ENCODE assay signal across 8 cellular contexts in genomic region chr1:225880636-225881035, GRCh38. TPM values are rescaled to one million over a fixed set of nuclear protein-coding genes. Genes with fewer than 3 reads are reported as not detected.
DNase-seq lines count a peak whose midpoint lies in the region; ATAC-seq, FAIRE-seq and TF ChIP-seq lines count a peak whose summit lies in the region.

No MANE protein-coding gene starts in this region.

- 38% methylated on average over 5 of the region's 5 CpGs for WGBS in HepG2 (ENCODE audit: low lambda C conversion rate)

- peak overlapping the region; percentile 91 to 98 (median 93) for H3K4me3 ChIP-seq in HepG2 (replicated peaks in 1 of 3; ENCODE audit: insufficient read depth in 1 of 3, low read depth in 2 of 3, low read length in 3 of 3)

- H3K4me1 Mint-ChIP-seq in activated T-cell treated with anti-CD3 and anti-CD28 coated beads, Interleukin-2, amount 50 U/mL, for 24 hours (ENCODE audit: low read depth), result peaks cover 66% of the 10 kb centered on the region
- H3K4me1 Mint-ChIP-seq in activated naive CD8-positive, alpha-beta T cell treated with anti-CD3 and anti-CD28 coated beads, Interleukin-2, amount 10 ng/mL, durations not matched to agents 7 days and 5 days, result peaks cover 49% of the 10 kb centered on the region

- no peaks in the 10 kb centered on the region for H3K9me3 Mint-ChIP-seq in activated T-cell treated with anti-CD3 and anti-CD28 coated beads, Interleukin-2, amount 50 U/mL, for 24 hours
- H3K9me3 Mint-ChIP-seq in activated naive CD8-positive, alpha-beta T cell treated with anti-CD3 and anti-CD28 coated beads, Interleukin-2, amount 10 ng/mL, durations not matched to agents 7 days and 5 days, result no peaks in the 10 kb centered on the region

- no peak for ATAC-seq in activated naive CD8-positive, alpha-beta T cell treated with anti-CD3 and anti-CD28 coated beads, Interleukin-2, amount 10 ng/mL, durations not matched to agents 7 days and 5 days (ENCODE audit: low read depth)
- ATAC-seq in HepG2 (no peak), HG02623 (IDR thresholded peaks at IDR 0.05; ENCODE audit: unreplicated experiment) (no peak)

- peak overlapping the region; percentile 80 for H3K27ac ChIP-seq in HepG2 (ENCODE audit: extremely low read length, insufficient read depth, low read length)

- DNase-seq in activated T-cell treated with anti-CD3 and anti-CD28 coated beads, Interleukin-2, amount 50 U/mL, for 24 hours, result no peak
- DNase-seq in activated T-cell treated with anti-CD3 and anti-CD28 coated beads, Interleukin-2, amount 50 U/mL, for 1 hour, result no peak
- no peak for DNase-seq in activated naive CD8-positive, alpha-beta T cell treated with anti-CD3 and anti-CD28 coated beads, Interleukin-2, amount 10 ng/mL, durations not matched to agents 7 days and 5 days
- DNase-seq in HepG2 (ENCODE audit: low spot score), result peak; percentile 21
- peak; percentile 66 for DNase-seq in superior temporal gyrus (ENCODE audit: extremely low spot score)
- no peak for DNase-seq in KG1 (lab: John Stamatoyannopoulos, UW)
- DNase-seq in cortex of kidney (lab: John Stamatoyannopoulos, UW), result no peak

- H3K36me3 Mint-ChIP-seq in activated T-cell treated with anti-CD3 and anti-CD28 coated beads, Interleukin-2, amount 50 U/mL, for 24 hours (ENCODE audit: low read depth), result peaks cover 20% of the 10 kb centered on the region
- H3K36me3 Mint-ChIP-seq in activated naive CD8-positive, alpha-beta T cell treated with anti-CD3 and anti-CD28 coated beads, Interleukin-2, amount 10 ng/mL, durations not matched to agents 7 days and 5 days, result peaks cover 14% of the 10 kb centered on the region

- POLR2A ChIA-PET in activated naive CD8-positive, alpha-beta T cell treated with anti-CD3 and anti-CD28 coated beads, Interleukin-2, amount 10 ng/mL, durations not matched to agents 7 days and 5 days (lab: Charles Lee), result interaction anchor here (0.7 to 4.5 kb wide), 15 partner anchors 9 to 413 kb away, joined by 3 to 63 read pairs (median 10); partner anchors contain the start of genes PYCR2, SDE2 and SRP9
- POLR2A ChIA-PET in HepG2 (lab: Yijun Ruan, JAX), result interaction anchor here (1.1 to 4.6 kb wide), 6 partner anchors 10 to 182 kb away, joined by 3 to 42 read pairs (median 28); partner anchors contain the start of genes EPHX1, H3-3A, LEFTY1 and PYCR2

- H4K20me1 ChIP-seq in HepG2 (ENCODE audit: insufficient read depth, low read length), result peaks cover 20% of the 10 kb centered on the region

- intact Hi-C loops in HepG2 (cut with micrococcal nuclease; ENCODE audit: unreplicated experiment), result loop anchor here (5.0 to 10.0 kb wide), 2 partner anchors 42 to 94 kb away; partner anchors contain the start of gene PYCR2

- peak overlapping the region; percentile 100 for H3K4me2 ChIP-seq in HepG2 (ENCODE audit: low read depth, low read length)

- TF ChIP-seq EP300 in HepG2 (IDR thresholded peaks at IDR 0.05; ENCODE audit: low read depth in 2 of 2, low read length in 2 of 2), result no peak
- TF ChIP-seq EP300 in HepG2 (CRISPR knock-in tag; IDR thresholded peaks at IDR 0.05; ENCODE audit: borderline replicate concordance), result no peak

- peaks cover 37% of the 10 kb centered on the region for H3K79me2 ChIP-seq in HepG2 (ENCODE audit: insufficient read depth, low read length)

- H3K27me3 Mint-ChIP-seq in activated T-cell treated with anti-CD3 and anti-CD28 coated beads, Interleukin-2, amount 50 U/mL, for 24 hours, result no peaks in the 10 kb centered on the region
- H3K27me3 Mint-ChIP-seq in activated naive CD8-positive, alpha-beta T cell treated with anti-CD3 and anti-CD28 coated beads, Interleukin-2, amount 10 ng/mL, durations not matched to agents 7 days and 5 days, result peaks cover 7% of the 10 kb centered on the region

- TF ChIP-seq CTCF in HepG2 (CRISPR knock-in tag; IDR thresholded peaks at IDR 0.05), result no peak

- peak overlapping the region; percentile 85 for H3K4me3 Mint-ChIP-seq in activated T-cell treated with anti-CD3 and anti-CD28 coated beads, Interleukin-2, amount 50 U/mL, for 24 hours
- peak overlapping the region; percentile 87 for H3K4me3 Mint-ChIP-seq in activated naive CD8-positive, alpha-beta T cell treated with anti-CD3 and anti-CD28 coated beads, Interleukin-2, amount 10 ng/mL, durations not matched to agents 7 days and 5 days

- H3K36me3 ChIP-seq in HepG2 (replicated peaks in 1 of 2; ENCODE audit: control insufficient read depth in 1 of 2, insufficient read depth in 2 of 2, low read length in 2 of 2), result peaks cover 0 to 10% of the 10 kb centered on the region in 2 experiments; a peak in 4 of 5 replicates

- H2AFZ ChIP-seq in HepG2 (ENCODE audit: low read length), result no peak overlapping the region

- no peak for TF ChIP-seq RAD21 in HepG2 (CRISPR knock-in tag; IDR thresholded peaks at IDR 0.05)

- in situ Hi-C loops in HepG2 (cut with HindIII; ENCODE audit: extremely low pct_ligation_motif_present, low pct_unique_long_range_greater_than_20kb), result no loop called here

- H3K27me3 ChIP-seq in HepG2 (ENCODE audit: control insufficient read depth in 1 of 2, insufficient read depth in 2 of 2, low read length in 2 of 2), result no peaks in the 10 kb centered on the region; a peak in 1 of 5 replicates

- TSS peak; percentile 48 for BruUV-seq in HepG2 (replicated peaks; lab: Mats Ljungman, UMichigan)

- peaks cover 61% of the 10 kb centered on the region for H3K4me1 ChIP-seq in HepG2 (ENCODE audit: insufficient read depth, low read length)

- TF ChIP-seq POLR2A in HepG2 (IDR thresholded peaks at IDR 0.05; ENCODE audit: insufficient read depth in 1 of 2, low read depth in 2 of 2, low read length in 2 of 2), result no peak

- peak overlapping the region; percentile 90 for H3K27ac Mint-ChIP-seq in activated T-cell treated with anti-CD3 and anti-CD28 coated beads, Interleukin-2, amount 50 U/mL, for 24 hours
- peak overlapping the region; percentile 90 for H3K27ac Mint-ChIP-seq in activated naive CD8-positive, alpha-beta T cell treated with anti-CD3 and anti-CD28 coated beads, Interleukin-2, amount 10 ng/mL, durations not matched to agents 7 days and 5 days

- no peaks in the 10 kb centered on the region for H3K9me3 ChIP-seq in HepG2 (ENCODE audit: low read length)

- peak overlapping the region; percentile 88 for H3K9ac ChIP-seq in HepG2 (ENCODE audit: insufficient read depth, low read depth, low read length)

- CTCF ChIA-PET in HepG2 (lab: Yijun Ruan, JAX; ENCODE audit: low intra/inter-chr PET ratio, low total read pairs), result interaction anchor here (1.2 kb wide), 1 partner anchor 406 kb away, joined by 3 read pairs; no protein-coding TSS in a partner anchor

- FAIRE-seq in HepG2 (lab: Jason Lieb, UNC), result no peak

RNA-seq across cellular contexts. Expression of gene TMEM63A, which starts 1.5 kb away (rescaled TPM):
- 100 to 1,000 TPM; 196 to 198 TPM for total RNA-seq in activated naive CD8-positive, alpha-beta T cell treated with anti-CD3 and anti-CD28 coated beads, Interleukin-2, amount 10 ng/mL, durations not matched to agents 7 days and 5 days
- 6.8 and 23.9 TPM in 2 replicates for total RNA-seq in HepG2 (2016; rRNA removed; fragmentation: Illumina TruSeq; extraction: Trizol)
- total RNA-seq in HepG2 (2016; cell fraction: cytosol; rRNA removed; fragmentation: Illumina TruSeq; extraction: Trizol; ENCODE audit: low read depth), result 8.4 and 11.8 TPM in 2 replicates
- 6.3 and 23.7 TPM in 2 replicates for total RNA-seq in HepG2 (2016; cell fraction: insoluble cytoplasmic fraction; rRNA removed; fragmentation: Illumina TruSeq; extraction: Trizol)
- total RNA-seq in HepG2 (2016; cell fraction: membrane; rRNA removed; fragmentation: Illumina TruSeq; extraction: Trizol), result 9.0 and 9.3 TPM in 2 replicates
- 45.2 and 52.0 TPM in 2 replicates for total RNA-seq in HepG2 (2016; cell fraction: nucleus; rRNA removed; fragmentation: Illumina TruSeq; extraction: Trizol)
- polyA plus RNA-seq in HepG2 (2011; rRNA removed), result 53.3 and 68.4 TPM in 2 replicates
- 12.0 and 12.6 TPM in 2 replicates for polyA plus RNA-seq in HepG2 (2011; cell fraction: cytosol; rRNA removed)
- polyA plus RNA-seq in HepG2 (2011; cell fraction: nucleus; rRNA removed), result 382 and 397 TPM in 2 replicates
- polyA plus RNA-seq in HepG2 (2012), result 27.8 and 32.4 TPM in 2 replicates
- 1.2 and 1.4 TPM in 2 replicates for polyA plus RNA-seq in HepG2 (2016; cell fraction: cytosol; fragmentation: Illumina TruSeq; extraction: Trizol; ENCODE audit: low read depth)
- polyA plus RNA-seq in HepG2 (2016; cell fraction: insoluble cytoplasmic fraction; fragmentation: Illumina TruSeq; extraction: Trizol; ENCODE audit: low read depth), result 5.6 and 6.1 TPM in 2 replicates
- 2.8 and 3.1 TPM in 2 replicates for polyA plus RNA-seq in HepG2 (2016; cell fraction: membrane; fragmentation: Illumina TruSeq; extraction: Trizol; ENCODE audit: low read depth)
- 77.1 and 87.3 TPM in 2 replicates for polyA plus RNA-seq in HepG2 (2016; cell fraction: nucleus; fragmentation: Illumina TruSeq; extraction: Trizol; ENCODE audit: insufficient read depth, low read depth)
- 69.8 and 79.8 TPM in 2 replicates for polyA minus RNA-seq in HepG2 (2011; rRNA and poly(A)+ RNA removed; ENCODE audit: low replicate concordance)
- polyA minus RNA-seq in HepG2 (2011; cell fraction: cytosol; rRNA and poly(A)+ RNA removed), result 11.9 and 15.7 TPM in 2 replicates
- polyA minus RNA-seq in HepG2 (2011; cell fraction: nucleus; rRNA and poly(A)+ RNA removed), result 124 and 138 TPM in 2 replicates

RNA-seq across cellular contexts. Expression of gene LEFTY1, which starts 8.3 kb away (rescaled TPM):
- under 1 TPM in 1 of 2 experiments, not detected in 1; 0.19 TPM for total RNA-seq in activated naive CD8-positive, alpha-beta T cell treated with anti-CD3 and anti-CD28 coated beads, Interleukin-2, amount 10 ng/mL, durations not matched to agents 7 days and 5 days
- total RNA-seq in HepG2 (2016; rRNA removed; fragmentation: Illumina TruSeq; extraction: Trizol), result 0.29 TPM in 1 of 2 replicates, not detected in the other
- total RNA-seq in HepG2 (2016; cell fraction: cytosol; rRNA removed; fragmentation: Illumina TruSeq; extraction: Trizol; ENCODE audit: low read depth), result 0.20 TPM in 1 of 2 replicates, not detected in the other
- total RNA-seq in HepG2 (2016; cell fraction: insoluble cytoplasmic fraction; rRNA removed; fragmentation: Illumina TruSeq; extraction: Trizol), result 0.18 and 0.50 TPM in 2 replicates
- 0.09 TPM in 1 of 2 replicates, not detected in the other for total RNA-seq in HepG2 (2016; cell fraction: membrane; rRNA removed; fragmentation: Illumina TruSeq; extraction: Trizol)
- total RNA-seq in HepG2 (2016; cell fraction: nucleus; rRNA removed; fragmentation: Illumina TruSeq; extraction: Trizol), result 0.22 and 0.38 TPM in 2 replicates
- 0.79 and 1.8 TPM in 2 replicates for polyA plus RNA-seq in HepG2 (2011; rRNA removed)
- 1.6 and 1.9 TPM in 2 replicates for polyA plus RNA-seq in HepG2 (2011; cell fraction: cytosol; rRNA removed)
- 0.68 and 0.78 TPM in 2 replicates for polyA plus RNA-seq in HepG2 (2011; cell fraction: nucleus; rRNA removed)
- polyA plus RNA-seq in HepG2 (2012), result 0.32 and 0.55 TPM in 2 replicates
- polyA plus RNA-seq in HepG2 (2016; cell fraction: cytosol; fragmentation: Illumina TruSeq; extraction: Trizol; ENCODE audit: low read depth), result not detected in 2 replicates
- polyA plus RNA-seq in HepG2 (2016; cell fraction: insoluble cytoplasmic fraction; fragmentation: Illumina TruSeq; extraction: Trizol; ENCODE audit: low read depth), result 0.14 TPM in 1 of 2 replicates, not detected in the other
- polyA plus RNA-seq in HepG2 (2016; cell fraction: membrane; fragmentation: Illumina TruSeq; extraction: Trizol; ENCODE audit: low read depth), result 0.11 TPM in 1 of 2 replicates, not detected in the other
- 0.28 and 0.51 TPM in 2 replicates for polyA plus RNA-seq in HepG2 (2016; cell fraction: nucleus; fragmentation: Illumina TruSeq; extraction: Trizol; ENCODE audit: insufficient read depth, low read depth)
- polyA minus RNA-seq in HepG2 (2011; rRNA and poly(A)+ RNA removed; ENCODE audit: low replicate concordance), result 0.12 TPM in 1 of 2 replicates, not detected in the other
- polyA minus RNA-seq in HepG2 (2011; cell fraction: cytosol; rRNA and poly(A)+ RNA removed), result 0.49 and 0.53 TPM in 2 replicates
- polyA minus RNA-seq in HepG2 (2011; cell fraction: nucleus; rRNA and poly(A)+ RNA removed), result 0.52 and 0.99 TPM in 2 replicates

RNA-seq across cellular contexts. Expression of gene PYCR2, which starts 43.4 kb away (rescaled TPM):
- 100 to 1,000 TPM; 118 to 125 TPM for total RNA-seq in activated naive CD8-positive, alpha-beta T cell treated with anti-CD3 and anti-CD28 coated beads, Interleukin-2, amount 10 ng/mL, durations not matched to agents 7 days and 5 days
- 47.8 and 49.5 TPM in 2 replicates for total RNA-seq in HepG2 (2016; rRNA removed; fragmentation: Illumina TruSeq; extraction: Trizol)
- 8.2 and 9.6 TPM in 2 replicates for total RNA-seq in HepG2 (2016; cell fraction: cytosol; rRNA removed; fragmentation: Illumina TruSeq; extraction: Trizol; ENCODE audit: low read depth)
- 45.9 and 51.2 TPM in 2 replicates for total RNA-seq in HepG2 (2016; cell fraction: insoluble cytoplasmic fraction; rRNA removed; fragmentation: Illumina TruSeq; extraction: Trizol)
- 16.1 and 17.9 TPM in 2 replicates for total RNA-seq in HepG2 (2016; cell fraction: membrane; rRNA removed; fragmentation: Illumina TruSeq; extraction: Trizol)
- 31.1 and 42.8 TPM in 2 replicates for total RNA-seq in HepG2 (2016; cell fraction: nucleus; rRNA removed; fragmentation: Illumina TruSeq; extraction: Trizol)
- polyA plus RNA-seq in HepG2 (2011; rRNA removed), result 47.2 and 54.2 TPM in 2 replicates
- 25.8 and 40.7 TPM in 2 replicates for polyA plus RNA-seq in HepG2 (2011; cell fraction: cytosol; rRNA removed)
- polyA plus RNA-seq in HepG2 (2011; cell fraction: nucleus; rRNA removed), result 98.0 and 106 TPM in 2 replicates
- 29.7 and 35.8 TPM in 2 replicates for polyA plus RNA-seq in HepG2 (2012)
- polyA plus RNA-seq in HepG2 (2016; cell fraction: cytosol; fragmentation: Illumina TruSeq; extraction: Trizol; ENCODE audit: low read depth), result 3.9 and 4.7 TPM in 2 replicates
- 51.7 and 55.3 TPM in 2 replicates for polyA plus RNA-seq in HepG2 (2016; cell fraction: insoluble cytoplasmic fraction; fragmentation: Illumina TruSeq; extraction: Trizol; ENCODE audit: low read depth)
- 8.9 and 9.2 TPM in 2 replicates for polyA plus RNA-seq in HepG2 (2016; cell fraction: membrane; fragmentation: Illumina TruSeq; extraction: Trizol; ENCODE audit: low read depth)
- polyA plus RNA-seq in HepG2 (2016; cell fraction: nucleus; fragmentation: Illumina TruSeq; extraction: Trizol; ENCODE audit: insufficient read depth, low read depth), result 87.0 and 102 TPM in 2 replicates
- polyA minus RNA-seq in HepG2 (2011; rRNA and poly(A)+ RNA removed; ENCODE audit: low replicate concordance), result 56.1 and 62.6 TPM in 2 replicates
- polyA minus RNA-seq in HepG2 (2011; cell fraction: cytosol; rRNA and poly(A)+ RNA removed), result 13.5 and 15.9 TPM in 2 replicates
- polyA minus RNA-seq in HepG2 (2011; cell fraction: nucleus; rRNA and poly(A)+ RNA removed), result 14.4 and 15.9 TPM in 2 replicates

Comparison
In these comparisons a context has a peak if more than half of its experiments do, and no peak if none do; other contexts are left out.
1. DNase-seq: peak in HepG2 (single experiment) and superior temporal gyrus (single experiment); none in activated T-cell treated with anti-CD3 and anti-CD28 coated beads, Interleukin-2, amount 50 U/mL, for 24 hours (single experiment), activated T-cell treated with anti-CD3 and anti-CD28 coated beads, Interleukin-2, amount 50 U/mL, for 1 hour (single experiment), activated naive CD8-positive, alpha-beta T cell treated with anti-CD3 and anti-CD28 coated beads, Interleukin-2, amount 10 ng/mL, durations not matched to agents 7 days and 5 days (single experiment), KG1 (single experiment) and cortex of kidney (single experiment).